Comparison of ENCODE assay signal across 8 cellular contexts in genomic region chr2:23940262-23940975, GRCh38. TPM values are rescaled to one million over a fixed set of nuclear protein-coding genes. Genes with fewer than 3 reads are reported as not detected.
DNase-seq lines count a peak whose midpoint lies in the region; ATAC-seq and TF ChIP-seq lines count a peak whose summit lies in the region.

Gene UBXN2A (plus strand): TSS chr2:23940463. CDS start chr2:23958315, 17,852 bp downstream.

- H3K4me3 ChIP-seq in ectodermal cell (ENCODE audit: insufficient read depth, low read depth, low read length) (peak within 1 kb of the TSS; percentile 70), lower lobe of right lung (peak within 1 kb of the TSS; percentile 69)

- 0% methylated on average over 98 of the region's 98 CpGs for WGBS in ectodermal cell, 2 experiments

- H3K27me3 ChIP-seq in ectodermal cell (ENCODE audit: control insufficient read depth, insufficient read depth, low read length, poor library complexity, severe bottlenecking) (peaks cover 5% of the 10 kb centered on the region), lower lobe of right lung (ENCODE audit: low read depth) (no peaks in the 10 kb centered on the region)

- DNase-seq in C1 segment of cervical spinal cord (lab: John Stamatoyannopoulos, UW) (peak in 13 of 14 donors; percentile 8 to 84 (median 63)), GM19238 (ENCODE audit: insufficient read length, low spot score) (peak; percentile 84), NCI-H748 (lab: John Stamatoyannopoulos, UW; ENCODE audit: unreplicated experiment) (peak; percentile 93), lower lobe of right lung (peak; percentile 87)
- DNase-seq in activated CD4-positive, alpha-beta T cell treated with anti-CD3 and anti-CD28 coated beads, Interleukin-2, amount 50 U/mL, for 48 hours, result peak; percentile 75 to 76
- peak; percentile 25 to 56 (median 47) for DNase-seq in stimulated activated CD4-positive, alpha-beta T cell treated with anti-CD3 and anti-CD28 coated beads, TNF-alpha, amount 100 ng/mL, for 1 hour (ENCODE audit: low read depth in 3 of 3, low spot score in 1 of 3)

- peaks cover 6% of the 10 kb centered on the region for H3K4me1 ChIP-seq in ectodermal cell (ENCODE audit: control insufficient read depth, insufficient read depth, low read length)
- peaks cover 18% of the 10 kb centered on the region for H3K4me1 ChIP-seq in lower lobe of right lung

- peak within 1 kb of the TSS; percentile 65 for H3K27ac ChIP-seq in ectodermal cell (ENCODE audit: insufficient read depth, low read depth, low read length, poor library complexity, severe bottlenecking)
- H3K27ac ChIP-seq in lower lobe of right lung, result peak within 1 kb of the TSS; percentile 92

- no peak for TF ChIP-seq CTCF in lower lobe of right lung (IDR thresholded peaks at IDR 0.05)

- H3K9me3 ChIP-seq in ectodermal cell (ENCODE audit: control insufficient read depth, low read length), result no peaks in the 10 kb centered on the region
- no peaks in the 10 kb centered on the region for H3K9me3 ChIP-seq in lower lobe of right lung

- ATAC-seq in HG03378 (IDR thresholded peaks at IDR 0.05; ENCODE audit: unreplicated experiment), result peak; percentile 64
- peak; percentile 98 for ATAC-seq in lower lobe of right lung

- intact Hi-C loops in lower lobe of right lung (cut with DNase I), result no loop called here

- H3K36me3 ChIP-seq in ectodermal cell (ENCODE audit: control insufficient read depth, insufficient read depth, low read length) (peaks cover 5% of the 10 kb centered on the region), lower lobe of right lung (no peaks in the 10 kb centered on the region)

RNA-seq across cellular contexts. Expression of gene UBXN2A, which starts in this region (rescaled TPM):
- polyA plus RNA-seq in ectodermal cell (2013, experiment 1 of 4), result 24.4 TPM
- polyA plus RNA-seq in ectodermal cell (2013, experiment 2 of 4), result 24.6 TPM
- polyA plus RNA-seq in ectodermal cell (2013, experiment 3 of 4), result 17.9 TPM
- 21.0 TPM for polyA plus RNA-seq in ectodermal cell (2013, experiment 4 of 4)
- total RNA-seq in lower lobe of right lung, result 14.1 TPM

Comparison
In these comparisons a context has a peak if more than half of its experiments do, and no peak if none do; other contexts are left out.
1. Peak in every context shown above with its lines: DNase-seq, ATAC-seq, H3K4me3 ChIP-seq and H3K27ac ChIP-seq.